2 cellular contexts compared by ENCODE assay signal in the genomic region with DNA sequence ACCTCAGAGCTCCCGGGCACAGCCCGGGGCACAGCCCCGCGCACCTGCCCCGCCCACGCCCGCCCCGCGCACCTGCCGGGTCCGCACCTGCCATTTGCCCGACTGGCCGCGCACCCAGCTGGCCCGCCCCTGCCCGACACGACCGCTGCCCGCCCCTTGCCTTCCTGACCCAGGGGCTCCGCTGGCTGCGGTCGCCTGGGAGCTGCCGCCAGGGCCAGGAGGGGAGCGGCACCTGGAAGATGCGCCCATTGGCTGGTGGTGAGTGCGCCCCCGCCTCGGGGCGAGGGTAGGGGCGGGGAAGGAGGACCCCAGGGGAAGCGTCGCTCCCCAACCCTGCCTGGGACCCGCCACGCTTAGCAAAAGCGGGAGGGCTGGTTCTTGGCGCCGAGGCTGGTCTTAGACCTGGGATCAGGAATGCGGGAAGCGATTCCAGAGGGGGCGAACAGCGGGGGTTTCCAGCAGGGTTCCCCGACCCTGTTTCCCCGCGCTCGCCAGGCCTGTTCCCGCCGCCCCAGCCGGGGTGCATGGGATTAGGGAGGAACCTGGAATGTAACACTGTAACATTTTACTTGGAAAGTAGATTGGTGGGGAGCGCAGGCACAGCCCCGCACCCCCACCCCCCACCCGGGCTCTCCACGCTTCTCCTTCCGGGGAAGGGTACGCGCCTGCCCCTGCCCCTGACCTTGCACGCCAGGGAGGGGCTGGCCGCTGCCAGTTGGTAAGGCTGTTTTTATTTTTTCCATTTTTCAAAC.
TF ChIP-seq lines count a peak whose summit lies in the region.

A gene with protein sequence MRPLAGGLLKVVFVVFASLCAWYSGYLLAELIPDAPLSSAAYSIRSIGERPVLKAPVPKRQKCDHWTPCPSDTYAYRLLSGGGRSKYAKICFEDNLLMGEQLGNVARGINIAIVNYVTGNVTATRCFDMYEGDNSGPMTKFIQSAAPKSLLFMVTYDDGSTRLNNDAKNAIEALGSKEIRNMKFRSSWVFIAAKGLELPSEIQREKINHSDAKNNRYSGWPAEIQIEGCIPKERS (plus strand): TSS at position 161 of the 752 bp plus-strand sequence. CDS start 79 bp downstream, at position 240.

TF ChIP-seq in A549, 52 proteins besides CTCF, POLR2A, EP300 and RAD21:
- TF ChIP-seq, protein P1, sequence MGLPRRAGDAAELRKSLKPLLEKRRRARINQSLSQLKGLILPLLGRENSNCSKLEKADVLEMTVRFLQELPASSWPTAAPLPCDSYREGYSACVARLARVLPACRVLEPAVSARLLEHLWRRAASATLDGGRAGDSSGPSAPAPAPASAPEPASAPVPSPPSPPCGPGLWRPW (IDR thresholded peaks at IDR 0.05) = no peak
- TF ChIP-seq, protein P2, sequence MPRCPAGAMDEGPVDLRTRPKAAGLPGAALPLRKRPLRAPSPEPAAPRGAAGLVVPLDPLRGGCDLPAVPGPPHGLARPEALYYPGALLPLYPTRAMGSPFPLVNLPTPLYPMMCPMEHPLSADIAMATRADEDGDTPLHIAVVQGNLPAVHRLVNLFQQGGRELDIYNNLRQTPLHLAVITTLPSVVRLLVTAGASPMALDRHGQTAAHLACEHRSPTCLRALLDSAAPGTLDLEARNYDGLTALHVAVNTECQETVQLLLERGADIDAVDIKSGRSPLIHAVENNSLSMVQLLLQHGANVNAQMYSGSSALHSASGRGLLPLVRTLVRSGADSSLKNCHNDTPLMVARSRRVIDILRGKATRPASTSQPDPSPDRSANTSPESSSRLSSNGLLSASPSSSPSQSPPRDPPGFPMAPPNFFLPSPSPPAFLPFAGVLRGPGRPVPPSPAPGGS (IDR thresholded peaks at IDR 0.05) = no peak
- no peak for TF ChIP-seq ZC3H11A (IDR thresholded peaks at IDR 0.05)
- no peak for TF ChIP-seq BHLHE40 (IDR thresholded peaks at IDR 0.05; ENCODE audit: low read depth, low read length)
- no peak for TF ChIP-seq RFX5 (IDR thresholded peaks at IDR 0.05)
- TF ChIP-seq FOSB (CRISPR knock-in tag; IDR thresholded peaks at IDR 0.05) = no peak
- no peak for TF ChIP-seq HDAC2 (IDR thresholded peaks at IDR 0.05)
- TF ChIP-seq, protein P3, sequence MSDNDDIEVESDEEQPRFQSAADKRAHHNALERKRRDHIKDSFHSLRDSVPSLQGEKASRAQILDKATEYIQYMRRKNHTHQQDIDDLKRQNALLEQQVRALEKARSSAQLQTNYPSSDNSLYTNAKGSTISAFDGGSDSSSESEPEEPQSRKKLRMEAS (IDR thresholded peaks at IDR 0.05) = no peak
- TF ChIP-seq EHMT2 (IDR thresholded peaks at IDR 0.05; ENCODE audit: low read depth) = no peak
- TF ChIP-seq, protein P4, sequence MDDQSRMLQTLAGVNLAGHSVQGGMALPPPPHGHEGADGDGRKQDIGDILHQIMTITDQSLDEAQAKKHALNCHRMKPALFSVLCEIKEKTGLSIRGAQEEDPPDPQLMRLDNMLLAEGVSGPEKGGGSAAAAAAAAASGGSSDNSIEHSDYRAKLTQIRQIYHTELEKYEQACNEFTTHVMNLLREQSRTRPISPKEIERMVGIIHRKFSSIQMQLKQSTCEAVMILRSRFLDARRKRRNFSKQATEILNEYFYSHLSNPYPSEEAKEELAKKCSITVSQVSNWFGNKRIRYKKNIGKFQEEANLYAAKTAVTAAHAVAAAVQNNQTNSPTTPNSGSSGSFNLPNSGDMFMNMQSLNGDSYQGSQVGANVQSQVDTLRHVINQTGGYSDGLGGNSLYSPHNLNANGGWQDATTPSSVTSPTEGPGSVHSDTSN (IDR thresholded peaks at IDR 0.05) = no peak
- no peak for TF ChIP-seq FOXS1 (CRISPR knock-in tag; IDR thresholded peaks at IDR 0.05)

TF ChIP-seq in H1, 55 proteins besides CTCF, POLR2A, EP300 and RAD21:
- TF ChIP-seq RXRA (IDR thresholded peaks at IDR 0.05; ENCODE audit: insufficient read depth, low read depth, low read length) (no peak), POU5F1 (IDR thresholded peaks at IDR 0.05; ENCODE audit: low read depth, low read length) (no peak), HDAC2 (IDR thresholded peaks at IDR 0.05; ENCODE audit: borderline replicate concordance in 1 of 2, low read depth in 2 of 2, low read length in 2 of 2) (peak in 1 of 2 experiments; percentile 0; a peak in 1 of 4 replicates), KDM4A (IDR thresholded peaks at IDR 0.05; ENCODE audit: low read depth, low read length, severe bottlenecking) (peak; percentile 82), ASH2L (IDR thresholded peaks at IDR 0.05; ENCODE audit: low read length) (peak; percentile 67), PHF8 (conservative IDR thresholded peaks at IDR 0.05; ENCODE audit: low read depth, low read length) (0 out of 2 replicates have a peak, but pooled peaks have one; percentile 30), SUZ12 (IDR thresholded peaks at IDR 0.05; ENCODE audit: low read length) (0 out of 2 replicates have a peak, but pooled peaks have one; percentile 30), SIN3A (conservative IDR thresholded peaks at IDR 0.05 in 1 of 2, IDR thresholded peaks at IDR 0.05 in 1 of 2; ENCODE audit: low read depth in 1 of 2, low read length in 2 of 2) (0 out of 4 replicates have a peak, but pooled peaks of 1 of the 2 experiments have one; percentile 44), TEAD4 (IDR thresholded peaks at IDR 0.05; ENCODE audit: low read depth, low read length) (peak; percentile 10; the same call in 1 of the 2 replicates), EZH2 (IDR thresholded peaks at IDR 0.05; ENCODE audit: low read depth, low read length, severe bottlenecking) (peak; percentile 27), RNF2 (IDR thresholded peaks at IDR 0.05; ENCODE audit: borderline replicate concordance, low read depth, low read length, missing control alignments, poor library complexity, severe bottlenecking) (no peak), CREB1 (IDR thresholded peaks at IDR 0.05) (0 out of 2 replicates have a peak, but pooled peaks have one; percentile 12), YY1 (IDR thresholded peaks at IDR 0.05; ENCODE audit: low read depth, low read length) (no peak), EGR1 (IDR thresholded peaks at IDR 0.05; ENCODE audit: borderline replicate concordance, low read depth, low read length) (peak; percentile 55; the same call in 1 of the 2 replicates), RBBP5 (IDR thresholded peaks at IDR 0.05; ENCODE audit: borderline replicate concordance, low read depth, low read length) (0 out of 2 replicates have a peak, but pooled peaks have one; percentile 45)
- TF ChIP-seq, protein P3 (IDR thresholded peaks at IDR 0.05) = peak; percentile 36; the same call in 1 of the 2 replicates
- TF ChIP-seq, protein P5, sequence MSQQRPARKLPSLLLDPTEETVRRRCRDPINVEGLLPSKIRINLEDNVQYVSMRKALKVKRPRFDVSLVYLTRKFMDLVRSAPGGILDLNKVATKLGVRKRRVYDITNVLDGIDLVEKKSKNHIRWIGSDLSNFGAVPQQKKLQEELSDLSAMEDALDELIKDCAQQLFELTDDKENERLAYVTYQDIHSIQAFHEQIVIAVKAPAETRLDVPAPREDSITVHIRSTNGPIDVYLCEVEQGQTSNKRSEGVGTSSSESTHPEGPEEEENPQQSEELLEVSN (IDR thresholded peaks at IDR 0.05) = peak; percentile 22; the same call in 1 of the 2 replicates
TF ChIP-seq in H1: peak in this region for 13.
